Comparison of ENCODE assay signal across 1 cellular context in genomic region chr10:59037506-59037905, GRCh38.
A peak's percentile ranks its signal among the peaks of the same experiment; 100 is the strongest.
TF ChIP-seq lines count a peak whose summit lies in the region.

No MANE protein-coding gene starts in this region.

TF ChIP-seq in HepG2, 621 proteins besides CTCF, POLR2A, EP300 and RAD21 (continued from another document and continues in another):
- no peak for TF ChIP-seq HMGXB3 (CRISPR knock-in tag; IDR thresholded peaks at IDR 0.05; ENCODE audit: borderline replicate concordance)
- TF ChIP-seq ZFX (CRISPR knock-in tag; IDR thresholded peaks at IDR 0.05; ENCODE audit: low read depth): no peak
- TF ChIP-seq ZNF609 (CRISPR knock-in tag; IDR thresholded peaks at IDR 0.05; ENCODE audit: borderline replicate concordance): no peak
- TF ChIP-seq ZKSCAN1 (IDR thresholded peaks at IDR 0.05; ENCODE audit: low read length): no peak
- TF ChIP-seq ZNF775 (CRISPR knock-in tag; IDR thresholded peaks at IDR 0.05; ENCODE audit: borderline replicate concordance): no peak
- no peak for TF ChIP-seq ZFP1 (CRISPR knock-in tag; IDR thresholded peaks at IDR 0.05)
- TF ChIP-seq MIXL1 (CRISPR knock-in tag; IDR thresholded peaks at IDR 0.05): 0 out of 2 replicates have a peak, but pooled peaks have one; percentile 63
- no peak for TF ChIP-seq SMYD3 (CRISPR knock-in tag; IDR thresholded peaks at IDR 0.05)
- TF ChIP-seq SOX6 (IDR thresholded peaks at IDR 0.05): no peak
- peak; percentile 87 for TF ChIP-seq SOX6 (CRISPR knock-in tag; IDR thresholded peaks at IDR 0.05)
- peak; percentile 33; the same call in 1 of the 2 replicates for TF ChIP-seq MLX (CRISPR knock-in tag; IDR thresholded peaks at IDR 0.05)
- TF ChIP-seq, protein P1, sequence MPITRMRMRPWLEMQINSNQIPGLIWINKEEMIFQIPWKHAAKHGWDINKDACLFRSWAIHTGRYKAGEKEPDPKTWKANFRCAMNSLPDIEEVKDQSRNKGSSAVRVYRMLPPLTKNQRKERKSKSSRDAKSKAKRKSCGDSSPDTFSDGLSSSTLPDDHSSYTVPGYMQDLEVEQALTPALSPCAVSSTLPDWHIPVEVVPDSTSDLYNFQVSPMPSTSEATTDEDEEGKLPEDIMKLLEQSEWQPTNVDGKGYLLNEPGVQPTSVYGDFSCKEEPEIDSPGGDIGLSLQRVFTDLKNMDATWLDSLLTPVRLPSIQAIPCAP (CRISPR knock-in tag; IDR thresholded peaks at IDR 0.05; ENCODE audit: low read depth): no peak
- 0 out of 2 replicates have a peak, but pooled peaks have one; percentile 50 for TF ChIP-seq MEF2D (CRISPR knock-in tag; IDR thresholded peaks at IDR 0.05)
- TF ChIP-seq HNF4A (CRISPR knock-in tag; IDR thresholded peaks at IDR 0.05): peak; percentile 74
- TF ChIP-seq BCL6 (CRISPR knock-in tag; IDR thresholded peaks at IDR 0.05): peak; percentile 81
- TF ChIP-seq, protein P2, sequence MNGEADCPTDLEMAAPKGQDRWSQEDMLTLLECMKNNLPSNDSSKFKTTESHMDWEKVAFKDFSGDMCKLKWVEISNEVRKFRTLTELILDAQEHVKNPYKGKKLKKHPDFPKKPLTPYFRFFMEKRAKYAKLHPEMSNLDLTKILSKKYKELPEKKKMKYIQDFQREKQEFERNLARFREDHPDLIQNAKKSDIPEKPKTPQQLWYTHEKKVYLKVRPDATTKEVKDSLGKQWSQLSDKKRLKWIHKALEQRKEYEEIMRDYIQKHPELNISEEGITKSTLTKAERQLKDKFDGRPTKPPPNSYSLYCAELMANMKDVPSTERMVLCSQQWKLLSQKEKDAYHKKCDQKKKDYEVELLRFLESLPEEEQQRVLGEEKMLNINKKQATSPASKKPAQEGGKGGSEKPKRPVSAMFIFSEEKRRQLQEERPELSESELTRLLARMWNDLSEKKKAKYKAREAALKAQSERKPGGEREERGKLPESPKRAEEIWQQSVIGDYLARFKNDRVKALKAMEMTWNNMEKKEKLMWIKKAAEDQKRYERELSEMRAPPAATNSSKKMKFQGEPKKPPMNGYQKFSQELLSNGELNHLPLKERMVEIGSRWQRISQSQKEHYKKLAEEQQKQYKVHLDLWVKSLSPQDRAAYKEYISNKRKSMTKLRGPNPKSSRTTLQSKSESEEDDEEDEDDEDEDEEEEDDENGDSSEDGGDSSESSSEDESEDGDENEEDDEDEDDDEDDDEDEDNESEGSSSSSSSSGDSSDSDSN (CRISPR knock-in tag; IDR thresholded peaks at IDR 0.05): no peak
- no peak for TF ChIP-seq ZNF891 (CRISPR knock-in tag; IDR thresholded peaks at IDR 0.05)
- TF ChIP-seq, protein P3, sequence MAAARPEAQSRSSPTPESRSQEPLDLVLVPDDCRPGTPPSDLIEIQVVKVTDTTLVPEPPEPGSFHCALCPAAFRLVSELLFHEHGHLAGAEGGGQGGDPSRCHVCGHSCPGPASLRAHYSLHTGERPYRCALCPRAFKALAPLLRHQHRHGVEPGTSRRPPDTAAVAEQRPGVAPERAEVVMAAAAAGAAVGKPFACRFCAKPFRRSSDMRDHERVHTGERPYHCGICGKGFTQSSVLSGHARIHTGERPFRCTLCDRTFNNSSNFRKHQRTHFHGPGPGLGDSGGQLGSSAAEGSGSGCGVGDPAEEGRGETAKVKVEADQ (CRISPR knock-in tag; IDR thresholded peaks at IDR 0.05; ENCODE audit: borderline replicate concordance): no peak
- TF ChIP-seq SNAPC2 (CRISPR knock-in tag; IDR thresholded peaks at IDR 0.05): no peak
- no peak for TF ChIP-seq ZKSCAN5 (CRISPR knock-in tag; IDR thresholded peaks at IDR 0.05)
- TF ChIP-seq, protein P4, sequence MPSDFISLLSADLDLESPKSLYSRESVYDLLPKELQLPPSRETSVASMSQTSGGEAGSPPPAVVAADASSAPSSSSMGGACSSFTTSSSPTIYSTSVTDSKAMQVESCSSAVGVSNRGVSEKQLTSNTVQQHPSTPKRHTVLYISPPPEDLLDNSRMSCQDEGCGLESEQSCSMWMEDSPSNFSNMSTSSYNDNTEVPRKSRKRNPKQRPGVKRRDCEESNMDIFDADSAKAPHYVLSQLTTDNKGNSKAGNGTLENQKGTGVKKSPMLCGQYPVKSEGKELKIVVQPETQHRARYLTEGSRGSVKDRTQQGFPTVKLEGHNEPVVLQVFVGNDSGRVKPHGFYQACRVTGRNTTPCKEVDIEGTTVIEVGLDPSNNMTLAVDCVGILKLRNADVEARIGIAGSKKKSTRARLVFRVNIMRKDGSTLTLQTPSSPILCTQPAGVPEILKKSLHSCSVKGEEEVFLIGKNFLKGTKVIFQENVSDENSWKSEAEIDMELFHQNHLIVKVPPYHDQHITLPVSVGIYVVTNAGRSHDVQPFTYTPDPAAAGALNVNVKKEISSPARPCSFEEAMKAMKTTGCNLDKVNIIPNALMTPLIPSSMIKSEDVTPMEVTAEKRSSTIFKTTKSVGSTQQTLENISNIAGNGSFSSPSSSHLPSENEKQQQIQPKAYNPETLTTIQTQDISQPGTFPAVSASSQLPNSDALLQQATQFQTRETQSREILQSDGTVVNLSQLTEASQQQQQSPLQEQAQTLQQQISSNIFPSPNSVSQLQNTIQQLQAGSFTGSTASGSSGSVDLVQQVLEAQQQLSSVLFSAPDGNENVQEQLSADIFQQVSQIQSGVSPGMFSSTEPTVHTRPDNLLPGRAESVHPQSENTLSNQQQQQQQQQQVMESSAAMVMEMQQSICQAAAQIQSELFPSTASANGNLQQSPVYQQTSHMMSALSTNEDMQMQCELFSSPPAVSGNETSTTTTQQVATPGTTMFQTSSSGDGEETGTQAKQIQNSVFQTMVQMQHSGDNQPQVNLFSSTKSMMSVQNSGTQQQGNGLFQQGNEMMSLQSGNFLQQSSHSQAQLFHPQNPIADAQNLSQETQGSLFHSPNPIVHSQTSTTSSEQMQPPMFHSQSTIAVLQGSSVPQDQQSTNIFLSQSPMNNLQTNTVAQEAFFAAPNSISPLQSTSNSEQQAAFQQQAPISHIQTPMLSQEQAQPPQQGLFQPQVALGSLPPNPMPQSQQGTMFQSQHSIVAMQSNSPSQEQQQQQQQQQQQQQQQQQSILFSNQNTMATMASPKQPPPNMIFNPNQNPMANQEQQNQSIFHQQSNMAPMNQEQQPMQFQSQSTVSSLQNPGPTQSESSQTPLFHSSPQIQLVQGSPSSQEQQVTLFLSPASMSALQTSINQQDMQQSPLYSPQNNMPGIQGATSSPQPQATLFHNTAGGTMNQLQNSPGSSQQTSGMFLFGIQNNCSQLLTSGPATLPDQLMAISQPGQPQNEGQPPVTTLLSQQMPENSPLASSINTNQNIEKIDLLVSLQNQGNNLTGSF (CRISPR knock-in tag; IDR thresholded peaks at IDR 0.05): no peak
- no peak for TF ChIP-seq DRAP1 (CRISPR knock-in tag; IDR thresholded peaks at IDR 0.05)
- TF ChIP-seq, protein P5, sequence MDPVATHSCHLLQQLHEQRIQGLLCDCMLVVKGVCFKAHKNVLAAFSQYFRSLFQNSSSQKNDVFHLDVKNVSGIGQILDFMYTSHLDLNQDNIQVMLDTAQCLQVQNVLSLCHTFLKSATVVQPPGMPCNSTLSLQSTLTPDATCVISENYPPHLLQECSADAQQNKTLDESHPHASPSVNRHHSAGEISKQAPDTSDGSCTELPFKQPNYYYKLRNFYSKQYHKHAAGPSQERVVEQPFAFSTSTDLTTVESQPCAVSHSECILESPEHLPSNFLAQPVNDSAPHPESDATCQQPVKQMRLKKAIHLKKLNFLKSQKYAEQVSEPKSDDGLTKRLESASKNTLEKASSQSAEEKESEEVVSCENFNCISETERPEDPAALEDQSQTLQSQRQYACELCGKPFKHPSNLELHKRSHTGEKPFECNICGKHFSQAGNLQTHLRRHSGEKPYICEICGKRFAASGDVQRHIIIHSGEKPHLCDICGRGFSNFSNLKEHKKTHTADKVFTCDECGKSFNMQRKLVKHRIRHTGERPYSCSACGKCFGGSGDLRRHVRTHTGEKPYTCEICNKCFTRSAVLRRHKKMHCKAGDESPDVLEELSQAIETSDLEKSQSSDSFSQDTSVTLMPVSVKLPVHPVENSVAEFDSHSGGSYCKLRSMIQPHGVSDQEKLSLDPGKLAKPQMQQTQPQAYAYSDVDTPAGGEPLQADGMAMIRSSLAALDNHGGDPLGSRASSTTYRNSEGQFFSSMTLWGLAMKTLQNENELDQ (CRISPR knock-in tag; IDR thresholded peaks at IDR 0.05; ENCODE audit: borderline replicate concordance): no peak
- no peak for TF ChIP-seq DR1 (CRISPR knock-in tag; IDR thresholded peaks at IDR 0.05)
- no peak for TF ChIP-seq HINFP (CRISPR knock-in tag; IDR thresholded peaks at IDR 0.05; ENCODE audit: low read depth)
- peak; percentile 84 for TF ChIP-seq FOXA3 (CRISPR knock-in tag; IDR thresholded peaks at IDR 0.05)
